Comparison of ENCODE assay signal across 8 cellular contexts in genomic region chr20:62141397-62142251, GRCh38. TPM values are rescaled to one million over a fixed set of nuclear protein-coding genes. Genes with fewer than 3 reads are reported as not detected.
DNase-seq lines count a peak whose midpoint lies in the region; ATAC-seq, FAIRE-seq and TF ChIP-seq lines count a peak whose summit lies in the region.

No MANE protein-coding gene starts in this region.

- TSS peak; percentile 48 for BruUV-seq in PC-9 (replicated peaks; lab: Mats Ljungman, UMichigan)

- H3K9me2 ChIP-seq in PC-9 (ENCODE audit: insufficient read depth): no peaks in the 10 kb centered on the region

- H3K27me3 ChIP-seq in PC-9 (ENCODE audit: insufficient read depth, low read depth) (no peaks in the 10 kb centered on the region), colonic mucosa (no peaks in the 10 kb centered on the region), mucosa of rectum (ENCODE audit: control insufficient read depth in 2 of 2, insufficient read depth in 2 of 2, low read length in 2 of 2) (no peaks in the 10 kb centered on the region)

- TF ChIP-seq POLR2A in GM12891 (IDR thresholded peaks at IDR 0.05; ENCODE audit: low read depth, low read length): no peak

- TF ChIP-seq CTCF in PC-9 (conservative IDR thresholded peaks at IDR 0.05) (peak; percentile 51; the same call in 1 of the 2 replicates), colonic mucosa (IDR thresholded peaks at IDR 0.05) (no peak)

- no peak overlapping the region for H2AFZ ChIP-seq in PC-9

- H3K9me3 ChIP-seq in PC-9 (ENCODE audit: insufficient read depth, low read depth): no peaks in the 10 kb centered on the region
- H3K9me3 ChIP-seq in colonic mucosa: no peaks in the 10 kb centered on the region
- no peaks in the 10 kb centered on the region for H3K9me3 ChIP-seq in mucosa of rectum (ENCODE audit: control insufficient read depth in 2 of 2, low read length in 2 of 2)

- FAIRE-seq in GM12891 (lab: Jason Lieb, UNC): no peak

- H3K4me3 ChIP-seq in PC-9: peak overlapping the region; percentile 98
- peak overlapping the region; percentile 83 for H3K4me3 ChIP-seq in colonic mucosa
- peak overlapping the region; percentile 67 to 81 for H3K4me3 ChIP-seq in mucosa of rectum (ENCODE audit: low read length in 2 of 2)

- CTCF ChIA-PET in PC-9 (lab: Charles Lee): interaction anchor here (0.8 to 0.9 kb wide), 2 partner anchors 13 to 131 kb away, joined by 3 read pairs; no protein-coding TSS in a partner anchor

- peaks cover 38% of the 10 kb centered on the region for H3F3A ChIP-seq in PC-9 (ENCODE audit: insufficient read depth, low read depth)

- intact Hi-C loops in PC-9 (cut with micrococcal nuclease; ENCODE audit: unreplicated experiment): loop anchor here (5.0 kb wide), 1 partner anchor 216 kb away; no protein-coding TSS in a partner anchor
- intact Hi-C loops in colonic mucosa (cut with DNase I): no loop called here

- ATAC-seq in GM19023 (IDR thresholded peaks at IDR 0.05; ENCODE audit: unreplicated experiment): no peak

- H3K27ac ChIP-seq in PC-9 (peak overlapping the region; percentile 26), colonic mucosa (peak overlapping the region; percentile 80), mucosa of rectum (ENCODE audit: low read depth in 2 of 2, low read length in 2 of 2) (peak overlapping the region; percentile 88 to 92)

- peaks cover 79% of the 10 kb centered on the region for H4K20me1 ChIP-seq in PC-9 (ENCODE audit: insufficient read depth)

- H3K9ac ChIP-seq in colonic mucosa (ENCODE audit: low read depth in 2 of 2, low read length in 2 of 2) (peak overlapping the region; percentile 48 to 68), mucosa of rectum (ENCODE audit: low read depth in 1 of 2, low read length in 2 of 2) (peak overlapping the region; percentile 61 to 84)

- peak overlapping the region; percentile 99 for H3K4me2 ChIP-seq in PC-9

- POLR2A ChIA-PET in PC-9 (lab: Charles Lee; ENCODE audit: unreplicated experiment): interaction anchor here (0.6 kb wide), 1 partner anchor 58 kb away, joined by 3 read pairs; no protein-coding TSS in a partner anchor

- peaks cover 26% of the 10 kb centered on the region for H3K4me1 ChIP-seq in PC-9 (replicated peaks; ENCODE audit: insufficient read depth)
- peaks cover 18% of the 10 kb centered on the region for H3K4me1 ChIP-seq in colonic mucosa
- peaks cover 20 to 26% of the 10 kb centered on the region in 2 donors for H3K4me1 ChIP-seq in mucosa of rectum (ENCODE audit: control insufficient read depth in 2 of 2, insufficient read depth in 2 of 2, low read length in 2 of 2)

- DNase-seq in stimulated activated CD4-positive, alpha-beta T cell treated with anti-CD3 and anti-CD28 coated beads, Interleukin-1b, Interleukin-23, amount 100 ng/mL, for 48 hours: peak; percentile 28
- DNase-seq in stimulated activated CD4-positive, alpha-beta T cell treated with anti-CD3 and anti-CD28 coated beads, Interleukin-12 subunit alpha, Interleukin-12 subunit beta, amount 100 ng/mL, for 4 hours: no peak
- DNase-seq in PC-9: peak in 1 of 2 experiments; percentile 63
- DNase-seq in colonic mucosa: no peak
- DNase-seq in GM12891 (ENCODE audit: insufficient read length, low spot score): no peak
- no peak for DNase-seq in T1000 (lab: John Stamatoyannopoulos, UW)

- H3K36me3 ChIP-seq in PC-9 (ENCODE audit: low read depth): peaks cover 39% of the 10 kb centered on the region
- peaks cover 17% of the 10 kb centered on the region for H3K36me3 ChIP-seq in colonic mucosa
- peaks cover 35 to 41% of the 10 kb centered on the region in 2 donors for H3K36me3 ChIP-seq in mucosa of rectum (ENCODE audit: control insufficient read depth in 2 of 2, insufficient read depth in 2 of 2, low read length in 2 of 2)

- peaks cover 65% of the 10 kb centered on the region for H3K79me2 ChIP-seq in PC-9 (ENCODE audit: low read depth)

TF ChIP-seq in GM12891, 5 proteins besides CTCF, POLR2A, EP300 and RAD21:
- TF ChIP-seq PAX5 (IDR thresholded peaks at IDR 0.05; ENCODE audit: insufficient read depth, low read length, severe bottlenecking) (no peak), TAF1 (IDR thresholded peaks at IDR 0.05; ENCODE audit: low read depth, low read length) (no peak), POLR2AphosphoS5 (IDR thresholded peaks at IDR 0.05; ENCODE audit: low read depth, low read length) (no peak), POU2F2 (IDR thresholded peaks at IDR 0.05; ENCODE audit: low read depth, low read length) (no peak), SPI1 (IDR thresholded peaks at IDR 0.05; ENCODE audit: low read depth, low read length) (no peak)

RNA-seq across cellular contexts. Expression of gene PSMA7, which starts 1.6 kb away (rescaled TPM):
- total RNA-seq in PC-9 (2021) (367 and 391 TPM in 2 replicates), colonic mucosa (100 to 1,000 TPM; 164 to 315 TPM)
- 269 TPM for polyA plus RNA-seq in GM12891 (2012; ENCODE audit: low read depth, missing spikeins)

RNA-seq across cellular contexts. Expression of gene SS18L1, which starts 1.9 kb away (rescaled TPM):
- total RNA-seq in PC-9 (2021) (22.4 and 29.0 TPM in 2 replicates), colonic mucosa (10 to 100 TPM; 10.1 to 17.7 TPM)
- polyA plus RNA-seq in GM12891 (2012; ENCODE audit: low read depth, missing spikeins): 3.4 TPM

RNA-seq across cellular contexts. Expression of gene LSM14B, which starts 19.3 kb away (rescaled TPM):
- total RNA-seq in PC-9 (2021): 61.5 and 67.2 TPM in 2 replicates
- 10 to 100 TPM; 38.6 to 38.8 TPM for total RNA-seq in colonic mucosa
- 23.3 TPM for polyA plus RNA-seq in GM12891 (2012; ENCODE audit: low read depth, missing spikeins)

RNA-seq across cellular contexts. Expression of gene MTG2, which starts 41.2 kb away (rescaled TPM):
- total RNA-seq in PC-9 (2021): 58.1 and 62.5 TPM in 2 replicates
- total RNA-seq in colonic mucosa: 10 to 100 TPM; 30.4 to 46.7 TPM
- 19.5 TPM for polyA plus RNA-seq in GM12891 (2012; ENCODE audit: low read depth, missing spikeins)

Comparison
In these comparisons a context has a peak if more than half of its experiments do, and no peak if none do; other contexts are left out.
1. H3K27ac ChIP-seq: peak in every context shown above with its lines; median percentile 90 in mucosa of rectum; 80 in colonic mucosa; 26 in PC-9.